1 cellular context compared by ENCODE assay signal in the genomic region with DNA sequence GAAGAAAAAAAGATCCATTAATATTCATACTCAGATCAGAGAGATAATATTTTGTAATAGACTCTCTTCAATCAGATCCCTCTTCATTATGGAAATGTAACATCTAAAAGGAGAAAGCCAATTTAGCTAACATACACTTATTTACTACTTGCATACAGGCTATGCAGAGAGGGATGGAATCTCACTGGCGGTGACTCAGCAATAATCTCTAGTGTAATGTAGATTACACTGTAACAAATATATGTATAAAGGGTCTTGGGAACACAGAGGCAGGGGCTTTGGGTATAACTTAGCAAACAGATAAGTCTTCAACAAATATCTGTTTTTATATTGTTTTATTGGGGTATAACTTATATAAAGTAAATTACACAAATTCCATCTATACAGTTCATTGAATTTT.
TF ChIP-seq lines count a peak whose summit lies in the region.

No MANE protein-coding gene starts in this region.

TF ChIP-seq in SK-N-SH treated with all-trans-retinoic acid at 6 μM for 48 hours, 23 proteins besides CTCF, POLR2A, EP300 and RAD21 (continued from another document):
- TF ChIP-seq, protein P1, sequence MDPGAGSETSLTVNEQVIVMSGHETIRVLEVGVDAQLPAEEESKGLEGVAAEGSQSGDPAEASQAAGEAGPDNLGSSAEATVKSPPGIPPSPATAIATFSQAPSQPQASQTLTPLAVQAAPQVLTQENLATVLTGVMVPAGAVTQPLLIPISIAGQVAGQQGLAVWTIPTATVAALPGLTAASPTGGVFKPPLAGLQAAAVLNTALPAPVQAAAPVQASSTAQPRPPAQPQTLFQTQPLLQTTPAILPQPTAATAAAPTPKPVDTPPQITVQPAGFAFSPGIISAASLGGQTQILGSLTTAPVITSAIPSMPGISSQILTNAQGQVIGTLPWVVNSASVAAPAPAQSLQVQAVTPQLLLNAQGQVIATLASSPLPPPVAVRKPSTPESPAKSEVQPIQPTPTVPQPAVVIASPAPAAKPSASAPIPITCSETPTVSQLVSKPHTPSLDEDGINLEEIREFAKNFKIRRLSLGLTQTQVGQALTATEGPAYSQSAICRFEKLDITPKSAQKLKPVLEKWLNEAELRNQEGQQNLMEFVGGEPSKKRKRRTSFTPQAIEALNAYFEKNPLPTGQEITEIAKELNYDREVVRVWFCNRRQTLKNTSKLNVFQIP (CRISPR knock-in tag; IDR thresholded peaks at IDR 0.05; ENCODE audit: borderline replicate concordance, low read depth) = no peak
- no peak for TF ChIP-seq GLIS3 (CRISPR knock-in tag; IDR thresholded peaks at IDR 0.05)
- TF ChIP-seq, protein P2, sequence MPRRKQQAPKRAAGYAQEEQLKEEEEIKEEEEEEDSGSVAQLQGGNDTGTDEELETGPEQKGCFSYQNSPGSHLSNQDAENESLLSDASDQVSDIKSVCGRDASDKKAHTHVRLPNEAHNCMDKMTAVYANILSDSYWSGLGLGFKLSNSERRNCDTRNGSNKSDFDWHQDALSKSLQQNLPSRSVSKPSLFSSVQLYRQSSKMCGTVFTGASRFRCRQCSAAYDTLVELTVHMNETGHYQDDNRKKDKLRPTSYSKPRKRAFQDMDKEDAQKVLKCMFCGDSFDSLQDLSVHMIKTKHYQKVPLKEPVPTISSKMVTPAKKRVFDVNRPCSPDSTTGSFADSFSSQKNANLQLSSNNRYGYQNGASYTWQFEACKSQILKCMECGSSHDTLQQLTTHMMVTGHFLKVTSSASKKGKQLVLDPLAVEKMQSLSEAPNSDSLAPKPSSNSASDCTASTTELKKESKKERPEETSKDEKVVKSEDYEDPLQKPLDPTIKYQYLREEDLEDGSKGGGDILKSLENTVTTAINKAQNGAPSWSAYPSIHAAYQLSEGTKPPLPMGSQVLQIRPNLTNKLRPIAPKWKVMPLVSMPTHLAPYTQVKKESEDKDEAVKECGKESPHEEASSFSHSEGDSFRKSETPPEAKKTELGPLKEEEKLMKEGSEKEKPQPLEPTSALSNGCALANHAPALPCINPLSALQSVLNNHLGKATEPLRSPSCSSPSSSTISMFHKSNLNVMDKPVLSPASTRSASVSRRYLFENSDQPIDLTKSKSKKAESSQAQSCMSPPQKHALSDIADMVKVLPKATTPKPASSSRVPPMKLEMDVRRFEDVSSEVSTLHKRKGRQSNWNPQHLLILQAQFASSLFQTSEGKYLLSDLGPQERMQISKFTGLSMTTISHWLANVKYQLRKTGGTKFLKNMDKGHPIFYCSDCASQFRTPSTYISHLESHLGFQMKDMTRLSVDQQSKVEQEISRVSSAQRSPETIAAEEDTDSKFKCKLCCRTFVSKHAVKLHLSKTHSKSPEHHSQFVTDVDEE (CRISPR knock-in tag; IDR thresholded peaks at IDR 0.05) = no peak
